In genomic region chr14:21505009-21505553, GRCh38 we compare ENCODE assay signal across 8 cellular contexts. TPM values are rescaled to one million over a fixed set of nuclear protein-coding genes. Genes with fewer than 3 reads are reported as not detected.
A peak's percentile ranks its signal among the peaks of the same experiment; 100 is the strongest.
DNase-seq lines count a peak whose midpoint lies in the region; ATAC-seq and TF ChIP-seq lines count a peak whose summit lies in the region.

No MANE protein-coding gene starts in this region.

- peak; percentile 30 for DNase-seq in GM13977 (ENCODE audit: low spot score)
- peak; percentile 40 for DNase-seq in amniotic epithelial cell (ENCODE audit: low read depth)
- no peak for DNase-seq in midbrain (lab: John Stamatoyannopoulos, UW)
- no peak for DNase-seq in endothelial cell (ENCODE audit: low spot score)
- DNase-seq in DMS 273 treated with DMSO at 0.1 percent for 48 hours (lab: John Stamatoyannopoulos, UW), result no peak
- DNase-seq in H7, result no peak

- peaks cover 7% of the 10 kb centered on the region for H3K4me1 Mint-ChIP-seq in endothelial cell (ENCODE audit: unreplicated experiment)

- no peaks in the 10 kb centered on the region for H3K9me3 Mint-ChIP-seq in endothelial cell (ENCODE audit: unreplicated experiment)

- peaks cover 2% of the 10 kb centered on the region for H3K27me3 Mint-ChIP-seq in endothelial cell (ENCODE audit: unreplicated experiment)

- no peaks in the 10 kb centered on the region for H3K27me3 ChIP-seq in H7 (ENCODE audit: control insufficient read depth, insufficient read depth, low read length)

- in situ Hi-C loops in GM13977 (cut with MboI; ENCODE audit: low pct_unique_long_range_greater_than_20kb, low sequenced_read_pairs, unreplicated experiment), result no loop called here

- H3K4me3 ChIP-seq in H7 (ENCODE audit: insufficient read depth, low read depth, low read length), result no peak overlapping the region

- H3K36me3 ChIP-seq in H7 (replicated peaks; ENCODE audit: control insufficient read depth, insufficient read depth, low read length), result peaks cover 31% of the 10 kb centered on the region

- ATAC-seq in GM21360 (IDR thresholded peaks at IDR 0.05; ENCODE audit: unreplicated experiment) (peak; percentile 81), HG03196 (IDR thresholded peaks at IDR 0.05; ENCODE audit: unreplicated experiment) (peak; percentile 75)

- H3K4me3 Mint-ChIP-seq in endothelial cell (ENCODE audit: unreplicated experiment), result no peak overlapping the region

- no peak for TF ChIP-seq CTCF in GM13977 (IDR thresholded peaks at IDR 0.05; ENCODE audit: extremely low read depth, insufficient read depth, missing control alignments)
- no peak for TF ChIP-seq CTCF in endothelial cell (IDR thresholded peaks at IDR 0.05; ENCODE audit: unreplicated experiment)

- peaks cover 27% of the 10 kb centered on the region for H3K36me3 Mint-ChIP-seq in endothelial cell (ENCODE audit: low read depth, unreplicated experiment)

- no peak overlapping the region for H3K27ac Mint-ChIP-seq in endothelial cell (ENCODE audit: unreplicated experiment)

RNA-seq across cellular contexts. Expression of gene METTL3, which starts 6.1 kb away (rescaled TPM):
- total RNA-seq in endothelial cell (ENCODE audit: unreplicated experiment), result 46.1 TPM
- total RNA-seq in H7 (2014; rRNA removed; shearing (Covaris generic)), result 109 and 111 TPM in 2 replicates

RNA-seq across cellular contexts. Expression of gene SALL2, which starts 21.1 kb away (rescaled TPM):
- 38.4 TPM for total RNA-seq in endothelial cell (ENCODE audit: unreplicated experiment)
- total RNA-seq in H7 (2014; rRNA removed; shearing (Covaris generic)), result 123 and 170 TPM in 2 replicates

RNA-seq across cellular contexts. Expression of gene TOX4, which starts 28.1 kb away (rescaled TPM):
- total RNA-seq in endothelial cell (ENCODE audit: unreplicated experiment), result 70.8 TPM
- total RNA-seq in H7 (2014; rRNA removed; shearing (Covaris generic)), result 23.5 and 30.5 TPM in 2 replicates

RNA-seq across cellular contexts. Expression of gene RAB2B, which starts 28.3 kb away (rescaled TPM):
- 25.0 TPM for total RNA-seq in endothelial cell (ENCODE audit: unreplicated experiment)
- 21.5 and 26.8 TPM in 2 replicates for total RNA-seq in H7 (2014; rRNA removed; shearing (Covaris generic))

RNA-seq across cellular contexts. Expression of gene CHD8, which starts 49.2 kb away (rescaled TPM):
- 144 TPM for total RNA-seq in endothelial cell (ENCODE audit: unreplicated experiment)
- total RNA-seq in H7 (2014; rRNA removed; shearing (Covaris generic)), result 64.1 and 73.8 TPM in 2 replicates

Comparison
In these comparisons a context has a peak if more than half of its experiments do, and no peak if none do; other contexts are left out.
1. DNase-seq: peak in GM13977 (single experiment) and amniotic epithelial cell (single experiment); none in midbrain (single experiment), endothelial cell (single experiment), DMS 273 treated with DMSO at 0.1 percent for 48 hours (single experiment) and H7 (single experiment).